Comparison of ENCODE assay signal across 8 cellular contexts in genomic region chr22:36528795-36529718, GRCh38. TPM values are rescaled to one million over a fixed set of nuclear protein-coding genes. Genes with fewer than 3 reads are reported as not detected.
DNase-seq lines count a peak whose midpoint lies in the region; ATAC-seq, FAIRE-seq and TF ChIP-seq lines count a peak whose summit lies in the region.

Gene EIF3D, minus strand, starts transcription at chr22:36529166. Its CDS starts 3,045 bp downstream, at chr22:36526121.

- no peak for TF ChIP-seq CTCF in choroid plexus epithelial cell (conservative IDR thresholded peaks at IDR 0.05; ENCODE audit: low read depth, low read length)
- TF ChIP-seq CTCF in kidney (IDR thresholded peaks at IDR 0.05; ENCODE audit: borderline replicate concordance, extremely low read depth, insufficient read depth): no peak

- no peaks in the 10 kb centered on the region for H3K9me3 ChIP-seq in kidney (ENCODE audit: control insufficient read depth in 1 of 2, low read length in 2 of 2)

- peaks cover 0 to 4% of the 10 kb centered on the region in 2 donors for H3K4me1 ChIP-seq in kidney (ENCODE audit: control insufficient read depth in 1 of 2, insufficient read depth in 1 of 2, low read depth in 1 of 2, low read length in 2 of 2)

- peak; percentile 67 for FAIRE-seq in kidney (lab: Jason Lieb, UNC)

- peaks cover 25% of the 10 kb centered on the region for H3K4me1 Mint-ChIP-seq in activated CD4-positive, alpha-beta T cell treated with anti-CD3 and anti-CD28 coated beads for 36 hours

- POLR2A ChIA-PET in activated CD4-positive, alpha-beta T cell treated with anti-CD3 and anti-CD28 coated beads for 36 hours (lab: Charles Lee): interaction anchor here (0.6 to 1.9 kb wide), 15 partner anchors 8 to 498 kb away, joined by 3 to 17 read pairs (median 4); partner anchors contain the start of genes IFT27 and TXN2

- intact Hi-C loops in activated CD4-positive, alpha-beta T cell treated with anti-CD3 and anti-CD28 coated beads for 36 hours (cut with DNase I, micrococcal nuclease): loop anchor here (1.0 to 5.0 kb wide), 17 partner anchors 13 to 1978 kb away; partner anchors contain the start of genes FOXRED2 (in 2 of the 2), IFT27 (in 2 of the 2), APOL2 (in 1 of the 2) and DDX17 (in 1 of the 2)
- intact Hi-C loops in kidney (cut with DNase I): no loop called here

- H3K9ac ChIP-seq in kidney (ENCODE audit: low read length in 2 of 2): peak within 1 kb of the TSS; percentile 92

- peak; percentile 92 for ATAC-seq in HG03442 (IDR thresholded peaks at IDR 0.05; ENCODE audit: unreplicated experiment)
- peak; percentile 96 for ATAC-seq in activated CD4-positive, alpha-beta T cell treated with anti-CD3 and anti-CD28 coated beads for 36 hours

- H3K9me3 Mint-ChIP-seq in activated CD4-positive, alpha-beta T cell treated with anti-CD3 and anti-CD28 coated beads for 36 hours (ENCODE audit: low read depth): no peaks in the 10 kb centered on the region

- H3K27ac Mint-ChIP-seq in activated CD4-positive, alpha-beta T cell treated with anti-CD3 and anti-CD28 coated beads for 36 hours: peak within 1 kb of the TSS; percentile 99

- H3K4me3 ChIP-seq in choroid plexus epithelial cell (ENCODE audit: low read depth, low read length): peak within 1 kb of the TSS; percentile 93
- peak within 1 kb of the TSS; percentile 87 to 94 for H3K4me3 ChIP-seq in kidney (ENCODE audit: low read length in 2 of 2)

- no peaks in the 10 kb centered on the region for H3K27me3 Mint-ChIP-seq in activated CD4-positive, alpha-beta T cell treated with anti-CD3 and anti-CD28 coated beads for 36 hours

- CTCF ChIA-PET in activated CD4-positive, alpha-beta T cell treated with anti-CD3 and anti-CD28 coated beads for 36 hours (lab: Charles Lee): interaction anchor here (0.5 to 1.4 kb wide), 12 partner anchors 13 to 866 kb away, joined by 3 to 6 read pairs (median 3); partner anchors contain the start of gene IFT27

- peak within 1 kb of the TSS; percentile 93 to 94 for H3K27ac ChIP-seq in kidney (ENCODE audit: low read depth in 2 of 2, low read length in 2 of 2)

- peak within 1 kb of the TSS; percentile 82 for H3K4me3 Mint-ChIP-seq in activated CD4-positive, alpha-beta T cell treated with anti-CD3 and anti-CD28 coated beads for 36 hours

- peaks cover 44% of the 10 kb centered on the region for H3K36me3 Mint-ChIP-seq in activated CD4-positive, alpha-beta T cell treated with anti-CD3 and anti-CD28 coated beads for 36 hours (ENCODE audit: low read depth)

- DNase-seq in AML-193 (lab: John Stamatoyannopoulos, UW) (peak; percentile 99), GM19238 (ENCODE audit: insufficient read length, low spot score) (peak; percentile 89), NCI-H524 (lab: John Stamatoyannopoulos, UW) (peak; percentile 99 to 100), choroid plexus epithelial cell (ENCODE audit: low read depth) (peak; percentile 100), kidney (peak; percentile 100)
- peak; percentile 99 for DNase-seq in activated CD4-positive, alpha-beta T cell treated with anti-CD3 and anti-CD28 coated beads for 36 hours
- peak; percentile 98 for DNase-seq in stimulated activated CD4-positive, alpha-beta T cell treated with anti-CD3 and anti-CD28 coated beads, Interleukin-15, amount 100 ng/mL, for 24 hours

- H3K36me3 ChIP-seq in kidney (ENCODE audit: control insufficient read depth in 1 of 2, insufficient read depth in 2 of 2, low read length in 2 of 2): peaks cover 18 to 22% of the 10 kb centered on the region in 2 donors

RNA-seq across cellular contexts. Expression of gene EIF3D, which starts in this region (rescaled TPM):
- total RNA-seq in activated CD4-positive, alpha-beta T cell treated with anti-CD3 and anti-CD28 coated beads for 36 hours: 100 to 1,000 TPM; 359 to 403 TPM
- total RNA-seq in kidney: 140 TPM
- 129 TPM for polyA plus RNA-seq in kidney (ENCODE audit: insufficient read depth, low read depth, low replicate concordance)

Comparison
In these comparisons a context has a peak if more than half of its experiments do, and no peak if none do; other contexts are left out.
1. Peak in every context shown above with its lines: DNase-seq, ATAC-seq, H3K4me3 ChIP-seq and H3K27ac ChIP-seq.